In the genomic region with DNA sequence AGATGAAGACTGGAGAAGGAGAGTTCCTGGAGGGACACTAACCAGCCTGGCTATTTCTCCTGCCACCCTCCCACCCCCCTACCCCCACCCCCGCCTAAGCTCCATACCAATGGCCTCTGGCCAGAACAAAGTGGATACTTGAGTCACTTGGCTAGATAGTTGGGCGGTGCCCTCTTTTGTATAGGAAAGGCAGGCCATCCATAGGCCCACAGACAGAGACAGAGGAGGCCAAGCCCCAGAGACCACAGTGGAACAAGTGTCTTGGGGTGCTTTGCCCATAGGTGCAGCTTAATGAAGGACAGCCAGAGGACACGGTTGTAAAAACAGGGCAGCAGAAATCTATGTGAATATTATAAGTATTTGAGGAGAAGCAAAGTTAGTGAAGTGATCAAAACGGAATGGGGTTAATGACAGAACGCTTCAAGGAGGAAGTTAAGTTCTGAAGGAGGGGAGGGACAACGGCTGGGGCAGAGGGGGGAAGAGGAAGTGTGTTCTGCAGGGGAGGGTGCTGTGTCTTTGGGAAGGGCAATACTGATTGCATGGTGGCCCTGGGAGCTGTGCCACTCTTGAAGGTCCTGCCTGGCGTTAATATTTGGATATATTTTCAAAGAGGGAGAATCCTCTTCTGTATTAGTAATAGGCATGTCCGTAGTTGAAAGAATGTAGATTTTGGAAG, we compare ENCODE assay signal across 8 cellular contexts. TPM values are rescaled to one million over a fixed set of nuclear protein-coding genes. Genes with fewer than 3 reads are reported as not detected.
DNase-seq lines count a peak whose midpoint lies in the region; ATAC-seq and TF ChIP-seq lines count a peak whose summit lies in the region.

No MANE protein-coding gene starts in this region.

- peak; percentile 87 for DNase-seq in SIG-M5 treated with dmso at 0.1 percent for 504 hours (lab: John Stamatoyannopoulos, UW; ENCODE audit: unreplicated experiment)
- DNase-seq in heart left ventricle: peak in 2 of 5 donors; percentile 52 to 53
- no peak for DNase-seq in HUDEP-2 (lab: John Stamatoyannopoulos, UW; ENCODE audit: unreplicated experiment in 76 of 76)
- no peak for DNase-seq in putamen (ENCODE audit: low spot score)
- DNase-seq in HuH-7 (ENCODE audit: low spot score): no peak
- DNase-seq in SK-N-DZ (ENCODE audit: low spot score): no peak

- H3K27ac ChIP-seq in heart left ventricle: peak overlapping the region in 5 of 12 donors; percentile 25 to 90 (median 35)

- peak overlapping the region in 1 of 12 donors; percentile 38 for H3K4me3 ChIP-seq in heart left ventricle

- intact Hi-C loops in heart left ventricle (cut with DNase I): loop anchor here in 2 of 10 donors (5.0 kb wide), 1 partner anchor 34 kb away; a partner anchor contains a TSS

- 65 to 71% (median 65%) methylated on average over 8 of the region's 8 CpGs for WGBS in heart left ventricle, 4 donors

- H3K4me1 ChIP-seq in heart left ventricle: peaks cover 10 to 99% (median 75%) of the 10 kb centered on the region in 12 donors

- TF ChIP-seq POLR2A in GM18951 (IDR thresholded peaks at IDR 0.05; ENCODE audit: extremely low read depth, insufficient read depth, insufficient read length) (peak; percentile 30), heart left ventricle (IDR thresholded peaks at IDR 0.05) (no peak)

- peaks cover 0 to 8% (median 0%) of the 10 kb centered on the region in 9 donors for H3K36me3 ChIP-seq in heart left ventricle

- in situ Hi-C loops in GM18951 (cut with MboI; ENCODE audit: low sequenced_read_pairs, unreplicated experiment): no loop called here

- ATAC-seq in HG02885 (IDR thresholded peaks at IDR 0.05; ENCODE audit: poor library complexity, unreplicated experiment): peak; percentile 54
- ATAC-seq in heart left ventricle: peak; percentile 36 to 74 (median 66)

- no peak for TF ChIP-seq CTCF in heart left ventricle (IDR thresholded peaks at IDR 0.05)

- no peaks in the 10 kb centered on the region for H3K9me3 ChIP-seq in heart left ventricle

- H3K27me3 ChIP-seq in heart left ventricle: no peaks in the 10 kb centered on the region

RNA-seq across cellular contexts. Expression of a gene that starts 32.7 kb away (rescaled TPM):
- 10 to 100 TPM in 8 of 9 donors, 1 to 10 TPM in 1; 9.7 to 41.4 (median 19.4) TPM for total RNA-seq in heart left ventricle
- 10 to 100 TPM in 1 of 2 donors, 1 to 10 TPM in 1; 6.7 to 12.4 TPM for polyA plus RNA-seq in heart left ventricle
- polyA plus RNA-seq in SK-N-DZ (2014; cell fraction: cytosol; rRNA removed): not detected in 2 replicates
- not detected in 2 replicates for polyA plus RNA-seq in SK-N-DZ (2014; cell fraction: nucleus; rRNA removed)
